ENCODE assay signal across 9 cellular contexts in the genomic region with DNA sequence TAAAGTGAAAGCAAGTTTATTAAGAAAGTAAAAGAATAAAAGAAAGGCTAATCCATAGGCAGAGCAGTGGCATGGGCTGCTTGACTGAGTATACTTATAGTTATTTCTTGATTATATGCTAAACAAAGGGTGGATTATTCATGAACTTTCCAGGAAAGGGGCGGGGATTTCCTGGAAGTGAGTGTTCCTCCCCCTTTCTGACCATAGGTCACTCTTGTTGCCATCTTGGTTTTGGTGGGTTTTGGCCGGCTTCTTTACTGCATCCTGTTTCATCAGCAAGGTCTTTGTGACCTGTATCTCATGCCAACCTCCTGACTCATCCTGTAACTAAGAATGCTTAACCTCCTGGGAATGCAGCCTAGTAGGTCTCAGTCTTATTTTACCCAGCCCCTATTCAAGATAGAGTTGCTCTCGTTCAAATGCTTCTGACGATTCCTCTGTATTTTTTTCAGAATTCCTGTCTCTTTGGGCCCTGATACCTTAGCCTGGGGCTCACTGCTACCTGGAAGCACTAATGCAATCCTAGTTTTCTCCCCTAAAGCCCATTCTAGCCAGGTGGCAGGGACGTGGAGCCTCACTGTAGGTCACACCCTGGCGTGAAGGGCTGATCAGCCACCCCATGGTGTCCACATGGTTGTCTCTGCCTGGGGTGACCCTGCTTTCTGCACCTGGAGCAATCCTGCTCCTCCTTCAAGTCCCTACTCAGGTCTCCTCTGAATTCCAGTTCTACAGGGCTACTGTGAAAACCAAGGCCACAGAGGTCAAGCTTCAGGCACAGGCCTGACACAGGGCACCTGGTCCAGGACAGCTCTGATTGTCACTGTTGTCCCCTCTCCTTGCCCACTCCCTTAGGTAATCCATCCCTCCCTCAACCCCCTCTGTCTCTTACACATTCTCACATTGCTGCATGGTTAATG. TPM values are rescaled to one million over a fixed set of nuclear protein-coding genes. Genes with fewer than 3 reads are reported as not detected.
DNase-seq lines count a peak whose midpoint lies in the region; ATAC-seq, FAIRE-seq and TF ChIP-seq lines count a peak whose summit lies in the region.
"Had no signal": no experiment of that assay in that cellular context is flagged by ENCODE, and none has a peak within 500 bp of the region (broad histone marks: within the 10 kb centered on the region; RNA-seq: fewer than 3 reads in every experiment).

No MANE protein-coding gene starts in this region.

- H3K27ac ChIP-seq in GM12878 (ENCODE audit: control insufficient read depth, insufficient read depth) (peak overlapping the region; percentile 59), aorta (ENCODE audit: low read depth in 1 of 2, low read length in 2 of 2) (peak overlapping the region in 1 of 2 donors; percentile 23)

- H3K4me1 ChIP-seq in GM12878 (ENCODE audit: control insufficient read depth, insufficient read depth, low read length) (peaks cover 18% of the 10 kb centered on the region), aorta (ENCODE audit: control insufficient read depth in 1 of 2, insufficient read depth in 2 of 2, low read length in 2 of 2) (no peaks in the 10 kb centered on the region)

- H2AFZ ChIP-seq in GM12878 (ENCODE audit: control insufficient read depth, low read depth, low read length), result peak overlapping the region; percentile 56

- no peak for TF ChIP-seq RAD21 in GM12878 (IDR thresholded peaks at IDR 0.05; ENCODE audit: insufficient read depth, low read depth, low read length)

- SMC1A ChIA-PET in GM12878 (lab: Charles Lee; ENCODE audit: uncharacterized antibody, unreplicated experiment), result interaction anchor here (0.9 to 1.5 kb wide), 4 partner anchors 8 to 153 kb away, joined by 3 to 7 read pairs (median 3); no protein-coding TSS in a partner anchor

- 24% methylated on average over 6 of the region's 6 CpGs for WGBS in GM12878 (ENCODE audit: insufficient coverage, insufficient replicate concordance, low lambda C conversion rate, missing lambda C conversion rate)
- WGBS in aorta, 2 donors, result 47 to 48% methylated on average over 6 of the region's 6 CpGs

- TF ChIP-seq EP300 in GM12878 (IDR thresholded peaks at IDR 0.05; ENCODE audit: borderline replicate concordance in 1 of 2, control insufficient read depth in 1 of 2, low read depth in 2 of 2, low read length in 2 of 2), result 0 out of 4 replicates have a peak, but pooled peaks of 1 of the 2 experiments have one; percentile 12

- H3K4me2 ChIP-seq in GM12878 (ENCODE audit: control insufficient read depth, insufficient read depth), result peak overlapping the region; percentile 27; the same call in 1 of the 2 replicates

- BruUV-seq in GM12878 (replicated peaks; lab: Mats Ljungman, UMichigan), result TSS peak; percentile 82

- TF ChIP-seq POLR2A in GM12878 (IDR thresholded peaks at IDR 0.05; ENCODE audit: low read depth, low read length), result no peak

- RAD21 ChIA-PET in GM12878 (lab: Charles Lee; ENCODE audit: unreplicated experiment), result no interaction called here

- H3K79me2 ChIP-seq in GM12878 (ENCODE audit: control insufficient read depth, insufficient read depth, low read length), result no peaks in the 10 kb centered on the region

- H3K36me3 ChIP-seq in GM12878 (ENCODE audit: control insufficient read depth in 2 of 2, insufficient read depth in 2 of 2, low read length in 1 of 2) (no peaks in the 10 kb centered on the region), aorta (ENCODE audit: control insufficient read depth in 1 of 2, insufficient read depth in 2 of 2, low read length in 1 of 2) (no peaks in the 10 kb centered on the region)

- in situ Hi-C loops in GM12878 (cut with MboI), result no loop called here

- intact Hi-C loops in GM12878 (cut with micrococcal nuclease; ENCODE audit: unreplicated experiment) (no loop called here), left colon (cut with DNase I, micrococcal nuclease) (no loop called here), aorta (cut with DNase I) (no loop called here)

- FAIRE-seq in HTR-8/SVneo (lab: Jason Lieb, UNC) (peak; percentile 59), GM12878 (lab: Jason Lieb, UNC) (peak; percentile 27)
- FAIRE-seq: A204.1 had no signal

- DNase-seq in DMS 273 (lab: John Stamatoyannopoulos, UW; ENCODE audit: unreplicated experiment) (peak; percentile 28), DMS 273 treated with DMSO at 0.1 percent for 48 hours (lab: John Stamatoyannopoulos, UW) (no peak), HTR-8/SVneo (ENCODE audit: insufficient read length, low spot score) (peak; percentile 41), GM12878 (ENCODE audit: low read depth, low spot score) (peak; percentile 73), left colon (no peak), aorta (peak in 1 of 2 donors; percentile 82), DMS153 treated with DMSO at 0.1 percent for 48 hours (lab: John Stamatoyannopoulos, UW; ENCODE audit: unreplicated experiment) (no peak), NCI-H446 (lab: John Stamatoyannopoulos, UW) (no peak)

- no peak overlapping the region; the same call in 1 of the 2 replicates for H3K9ac ChIP-seq in GM12878 (ENCODE audit: control insufficient read depth, insufficient read depth, low read length)

- H3K4me3 ChIP-seq in GM12878, result no peak overlapping the region
- H3K4me3 ChIP-seq in aorta (ENCODE audit: low read length in 2 of 2), result no peak overlapping the region

- H3K27me3 ChIP-seq in GM12878 (replicated peaks in 1 of 2; ENCODE audit: control insufficient read depth in 2 of 2, insufficient read depth in 2 of 2, low read length in 1 of 2) (no peaks in the 10 kb centered on the region), aorta (ENCODE audit: control insufficient read depth in 1 of 2, insufficient read depth in 2 of 2, low read length in 1 of 2) (no peaks in the 10 kb centered on the region)

- POLR2A ChIA-PET in GM12878 (lab: Charles Lee), result no interaction called here

- ATAC-seq in GM12878, result peak; percentile 75
- peak; percentile 31 for ATAC-seq in left colon
- ATAC-seq in aorta (ENCODE audit: low FRiP score), result peak; percentile 51

- H4K20me1 ChIP-seq in GM12878 (ENCODE audit: control insufficient read depth, insufficient read depth), result no peaks in the 10 kb centered on the region

- no peaks in the 10 kb centered on the region for H3K9me3 ChIP-seq in GM12878 (replicated peaks; ENCODE audit: control insufficient read depth, insufficient read depth, low read length)
- no peaks in the 10 kb centered on the region for H3K9me3 ChIP-seq in aorta (ENCODE audit: control insufficient read depth, low read length)

- CTCF ChIA-PET in GM12878 (lab: Yijun Ruan, JAX), result interaction anchor here (0.9 to 3.7 kb wide), 3 partner anchors 8 to 12 kb away, joined by 3 to 22 read pairs (median 4); no protein-coding TSS in a partner anchor

- TF ChIP-seq CTCF in GM12878 (IDR thresholded peaks at IDR 0.05 in 2 of 3, conservative IDR thresholded peaks at IDR 0.05 in 1 of 3; ENCODE audit: control insufficient read depth in 2 of 3, extremely low read depth in 1 of 3, insufficient read depth in 1 of 3, low read depth in 3 of 3, low read length in 3 of 3), result no peak

TF ChIP-seq in GM12878, 131 proteins besides CTCF, POLR2A, EP300 and RAD21 (continues in another document):
- peak; percentile 33; the same call in 1 of the 2 replicates for TF ChIP-seq YY1 (IDR thresholded peaks at IDR 0.05; ENCODE audit: low read depth, low read length)
- TF ChIP-seq CREB1 (IDR thresholded peaks at IDR 0.05; ENCODE audit: low read depth), result 0 out of 2 replicates have a peak, but pooled peaks have one; percentile 12
- TF ChIP-seq HDGF (IDR thresholded peaks at IDR 0.05), result no peak
- peak; percentile 34 to 42 for TF ChIP-seq IKZF2 (IDR thresholded peaks at IDR 0.05)

RNA-seq across cellular contexts. Expression of a gene that starts 6.0 kb away (rescaled TPM):
- 17.9 and 18.7 TPM in 2 replicates for total RNA-seq in GM12878 (2013; cell fraction: nucleolus; rRNA removed)
- total RNA-seq in GM12878 (2014; rRNA removed) (9.8 and 10.5 TPM in 2 replicates), GM12878 (2014; rRNA removed; fragmentation: Illumina TruSeq; extraction: Trizol) (6.0 and 6.1 TPM in 2 replicates), GM12878 (2021) (9.8 and 10.1 TPM in 2 replicates), left colon (10 to 100 TPM; 29.6 to 32.1 TPM), aorta (10 to 100 TPM; 33.2 to 34.6 TPM)
- 3.0 TPM for polyA plus RNA-seq in GM12878 (2011; ENCODE audit: low read depth)
- polyA plus RNA-seq in GM12878 (2011; rRNA removed) (2.8 and 5.3 TPM in 2 replicates), GM12878 (2014; fragmentation: Illumina TruSeq; extraction: Trizol) (3.4 and 6.0 TPM in 2 replicates), GM12878 (2014; fragmentation: Nextera tagmentation; extraction: Ambion mirVana) (1 to 10 TPM; 4.0 to 9.6 TPM), GM12878 (2014; rRNA removed) (7.4 and 7.6 TPM in 2 replicates), GM12878 (2016; fragmentation: Nextera tagmentation; extraction: Ambion mirVana) (1 to 10 TPM; 8.6 to 9.3 TPM), aorta (1 to 10 TPM; 9.6 to 10.0 TPM)
- polyA plus RNA-seq in GM12878 (2011; cell fraction: cytosol; rRNA removed), result 7.4 and 8.6 TPM in 2 replicates
- polyA plus RNA-seq in GM12878 (2011; cell fraction: nucleus; rRNA removed), result 3.5 and 4.8 TPM in 2 replicates
- polyA plus RNA-seq in GM12878 (2012), result 3.2 and 4.7 TPM in 2 replicates
- polyA minus RNA-seq in GM12878 (2011; rRNA and poly(A)+ RNA removed), result 10.5 and 15.1 TPM in 2 replicates
- polyA minus RNA-seq in GM12878 (2011; cell fraction: cytosol; rRNA and poly(A)+ RNA removed), result 4.8 and 6.1 TPM in 2 replicates
- 5.2 and 10.0 TPM in 2 replicates for polyA minus RNA-seq in GM12878 (2011; cell fraction: nucleus; rRNA and poly(A)+ RNA removed)

RNA-seq across cellular contexts. Expression of a gene that starts 27.7 kb away (rescaled TPM):
- total RNA-seq in GM12878 (2013; cell fraction: nucleolus; rRNA removed), result 5.4 and 6.9 TPM in 2 replicates
- total RNA-seq in GM12878 (2014; rRNA removed), result 32.4 and 33.7 TPM in 2 replicates
- 34.4 and 36.0 TPM in 2 replicates for total RNA-seq in GM12878 (2014; rRNA removed; fragmentation: Illumina TruSeq; extraction: Trizol)
- 32.1 and 33.7 TPM in 2 replicates for total RNA-seq in GM12878 (2021)
- polyA plus RNA-seq in GM12878 (2011; ENCODE audit: low read depth), result 9.0 TPM
- 42.7 and 46.5 TPM in 2 replicates for polyA plus RNA-seq in GM12878 (2011; rRNA removed)
- 47.4 and 49.4 TPM in 2 replicates for polyA plus RNA-seq in GM12878 (2011; cell fraction: cytosol; rRNA removed)
- 17.5 and 24.4 TPM in 2 replicates for polyA plus RNA-seq in GM12878 (2011; cell fraction: nucleus; rRNA removed)
- polyA plus RNA-seq in GM12878 (2012), result 12.7 and 14.6 TPM in 2 replicates
- polyA plus RNA-seq in GM12878 (2014; fragmentation: Illumina TruSeq; extraction: Trizol), result 35.9 and 39.0 TPM in 2 replicates
- 10 to 100 TPM in 1 of 2 experiments, 1 to 10 TPM in 1; 8.1 to 19.0 TPM for polyA plus RNA-seq in GM12878 (2014; fragmentation: Nextera tagmentation; extraction: Ambion mirVana)
- 38.7 and 40.4 TPM in 2 replicates for polyA plus RNA-seq in GM12878 (2014; rRNA removed)
- 10 to 100 TPM; 52.5 to 66.6 TPM for polyA plus RNA-seq in GM12878 (2016; fragmentation: Nextera tagmentation; extraction: Ambion mirVana)
- 20.3 and 36.9 TPM in 2 replicates for polyA minus RNA-seq in GM12878 (2011; rRNA and poly(A)+ RNA removed)
- 12.4 and 13.8 TPM in 2 replicates for polyA minus RNA-seq in GM12878 (2011; cell fraction: cytosol; rRNA and poly(A)+ RNA removed)
- 4.8 and 8.7 TPM in 2 replicates for polyA minus RNA-seq in GM12878 (2011; cell fraction: nucleus; rRNA and poly(A)+ RNA removed)
- 1 to 10 TPM; 1.5 to 6.5 TPM for total RNA-seq in left colon
- total RNA-seq in aorta, result 1 to 10 TPM in 1 of 2 donors, under 1 TPM in 1; 0.23 to 1.2 TPM
- not detected for polyA plus RNA-seq in aorta

Comparison
In these comparisons a context has a peak if more than half of its experiments do, and no peak if none do; other contexts are left out.
1. DNase-seq: peak in DMS 273 (single experiment), HTR-8/SVneo (single experiment) and GM12878 (single experiment); none in DMS 273 treated with DMSO at 0.1 percent for 48 hours (single experiment), left colon (0 of 2), DMS153 treated with DMSO at 0.1 percent for 48 hours (single experiment) and NCI-H446 (0 of 2).
2. Peak in every context shown above with its lines, with median percentiles within 50 percentile points of each other: ATAC-seq.